14 cellular contexts compared by ENCODE assay signal in the genomic region with DNA sequence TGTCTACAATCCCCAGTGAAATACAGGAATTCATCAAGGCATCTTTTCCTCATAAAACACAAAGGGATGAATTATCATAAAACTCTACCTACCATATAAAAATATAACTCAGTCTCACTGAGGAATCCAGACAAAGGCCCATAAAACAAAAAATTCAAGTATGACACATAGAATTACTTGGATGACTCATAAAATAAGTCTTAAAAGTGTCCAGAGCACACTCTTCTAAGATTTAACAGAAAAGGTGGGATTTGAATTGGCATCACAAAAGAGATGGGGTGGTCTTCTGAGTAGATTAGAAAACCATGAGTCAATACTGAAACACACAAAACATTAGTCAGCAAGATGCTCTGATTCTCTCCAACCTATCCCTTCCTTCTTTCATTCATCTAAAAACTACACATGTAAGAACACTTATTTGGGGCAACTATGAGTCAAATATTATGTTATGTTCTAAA.
A peak's percentile ranks its signal among the peaks of the same experiment; 100 is the strongest.
DNase-seq lines count a peak whose midpoint lies in the region; ATAC-seq lines count a peak whose summit lies in the region.
"Had no signal": no experiment of that assay in that cellular context is flagged by ENCODE, and none has a peak within 500 bp of the region (broad histone marks: within the 10 kb centered on the region; RNA-seq: fewer than 3 reads in every experiment).

No MANE protein-coding gene starts in this region.

- no peak overlapping the region for H3K4me3 Mint-ChIP-seq in stimulated activated memory B cell treated with anti-CD40 and anti-IgM and Interleukin-4, amounts not matched to agents 10 μg/mL and 1 μg/mL and 100 μg/mL, for 72 hours
- H3K4me3 Mint-ChIP-seq: brain; CD4-positive, alpha-beta T cell; natural killer cell treated with Interleukin-12 subunit alpha and Interleukin-12 subunit beta and Interleukin-15 and Interleukin-18, amount 100 ng/mL, for 72 hours had no signal

- no peak overlapping the region for H3K27ac Mint-ChIP-seq in stimulated activated memory B cell treated with anti-CD40 and anti-IgM and Interleukin-4, amounts not matched to agents 10 μg/mL and 1 μg/mL and 100 μg/mL, for 72 hours
- H3K27ac Mint-ChIP-seq: brain; CD4-positive, alpha-beta T cell; natural killer cell treated with Interleukin-12 subunit alpha and Interleukin-12 subunit beta and Interleukin-15 and Interleukin-18, amount 100 ng/mL, for 72 hours had no signal

- DNase-seq in LoVo (ENCODE audit: low spot score) (peak; percentile 70), kidney tubule cell (ENCODE audit: low spot score) (peak; percentile 82), SW480 (ENCODE audit: low spot score) (no peak)
- DNase-seq in activated CD4-positive, alpha-beta T cell treated with anti-CD3 and anti-CD28 coated beads, Interleukin-2, amount 50 U/mL, for 48 hours, result no peak
- DNase-seq: activated effector memory CD4-positive, alpha-beta T cell treated with Interleukin-2 at 50 U/mL for 16 hours; CD4-positive, alpha-beta T cell; glutamatergic neuron; NCI-H2029; sigmoid colon had no signal

- no peaks in the 10 kb centered on the region for H3K36me3 Mint-ChIP-seq in stimulated activated memory B cell treated with anti-CD40 and anti-IgM and Interleukin-4, amounts not matched to agents 10 μg/mL and 1 μg/mL and 100 μg/mL, for 72 hours
- H3K36me3 Mint-ChIP-seq: brain; natural killer cell treated with Interleukin-12 subunit alpha and Interleukin-12 subunit beta and Interleukin-15 and Interleukin-18, amount 100 ng/mL, for 72 hours had no signal

- peaks cover 6% of the 10 kb centered on the region for H3K9me3 Mint-ChIP-seq in stimulated activated memory B cell treated with anti-CD40 and anti-IgM and Interleukin-4, amounts not matched to agents 10 μg/mL and 1 μg/mL and 100 μg/mL, for 72 hours

- no peaks in the 10 kb centered on the region for H3K4me1 Mint-ChIP-seq in stimulated activated memory B cell treated with anti-CD40 and anti-IgM and Interleukin-4, amounts not matched to agents 10 μg/mL and 1 μg/mL and 100 μg/mL, for 72 hours

- peak; percentile 58 for ATAC-seq in GM18867 (IDR thresholded peaks at IDR 0.05; ENCODE audit: unreplicated experiment)
- ATAC-seq in HG02852 (IDR thresholded peaks at IDR 0.05; ENCODE audit: unreplicated experiment), result peak; percentile 78
- ATAC-seq in stimulated activated memory B cell treated with anti-CD40 and anti-IgM and Interleukin-4, amounts not matched to agents 10 μg/mL and 1 μg/mL and 100 μg/mL, for 72 hours, result no peak
- ATAC-seq: natural killer cell treated with Interleukin-12 subunit alpha and Interleukin-12 subunit beta and Interleukin-15 and Interleukin-18, amount 100 ng/mL, for 72 hours had no signal

- no peaks in the 10 kb centered on the region for H3K27me3 Mint-ChIP-seq in stimulated activated memory B cell treated with anti-CD40 and anti-IgM and Interleukin-4, amounts not matched to agents 10 μg/mL and 1 μg/mL and 100 μg/mL, for 72 hours
- H3K27me3 Mint-ChIP-seq: CD4-positive, alpha-beta T cell; natural killer cell treated with Interleukin-12 subunit alpha and Interleukin-12 subunit beta and Interleukin-15 and Interleukin-18, amount 100 ng/mL, for 72 hours had no signal

Comparison
In these comparisons a context has a peak if more than half of its experiments do, and no peak if none do; other contexts are left out.
1. DNase-seq: peak in LoVo (single experiment) and kidney tubule cell (single experiment); none in activated CD4-positive, alpha-beta T cell treated with anti-CD3 and anti-CD28 coated beads, Interleukin-2, amount 50 U/mL, for 48 hours (0 of 2) and SW480 (single experiment).